1 cellular context compared by ENCODE assay signal in the genomic region with DNA sequence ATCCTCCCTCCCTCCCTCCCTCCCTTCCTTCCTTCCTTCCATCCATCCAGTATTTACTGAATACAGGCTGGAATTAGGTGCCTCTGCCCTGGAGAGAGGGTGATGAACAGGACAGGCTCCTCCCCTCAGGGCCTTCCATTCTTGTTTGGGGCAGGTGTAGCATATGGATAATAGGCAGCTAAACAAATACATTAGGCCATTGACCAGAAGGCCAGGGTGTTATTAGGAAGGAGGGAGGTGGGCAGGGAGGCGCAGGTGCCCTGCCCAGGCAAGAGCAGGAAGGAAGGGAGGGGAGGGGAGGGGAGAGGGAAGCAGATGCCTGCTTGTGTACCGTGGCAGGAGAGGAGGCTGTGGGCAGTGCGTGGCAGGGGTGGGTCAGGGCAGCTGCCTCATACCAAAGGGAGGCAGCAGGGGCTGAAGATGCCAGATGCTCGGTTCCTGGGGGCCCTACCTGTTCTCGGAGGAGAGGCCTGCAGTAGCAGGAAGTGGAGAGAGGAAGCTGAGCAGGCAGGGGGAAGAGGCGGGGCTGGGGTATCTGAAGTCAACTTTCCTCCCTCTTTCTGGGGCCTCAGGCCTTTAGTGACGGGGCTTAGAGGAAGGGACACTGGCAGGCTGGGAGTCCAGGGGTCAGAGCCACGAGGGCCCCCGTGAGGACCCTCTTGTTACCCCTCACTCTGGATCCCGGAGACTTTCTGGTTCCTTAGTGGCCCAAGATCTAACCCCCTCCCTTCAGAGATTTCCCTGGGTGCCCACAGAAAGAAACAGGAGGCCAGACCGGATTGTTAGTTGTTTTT.
TF ChIP-seq lines count a peak whose summit lies in the region.

A gene with protein sequence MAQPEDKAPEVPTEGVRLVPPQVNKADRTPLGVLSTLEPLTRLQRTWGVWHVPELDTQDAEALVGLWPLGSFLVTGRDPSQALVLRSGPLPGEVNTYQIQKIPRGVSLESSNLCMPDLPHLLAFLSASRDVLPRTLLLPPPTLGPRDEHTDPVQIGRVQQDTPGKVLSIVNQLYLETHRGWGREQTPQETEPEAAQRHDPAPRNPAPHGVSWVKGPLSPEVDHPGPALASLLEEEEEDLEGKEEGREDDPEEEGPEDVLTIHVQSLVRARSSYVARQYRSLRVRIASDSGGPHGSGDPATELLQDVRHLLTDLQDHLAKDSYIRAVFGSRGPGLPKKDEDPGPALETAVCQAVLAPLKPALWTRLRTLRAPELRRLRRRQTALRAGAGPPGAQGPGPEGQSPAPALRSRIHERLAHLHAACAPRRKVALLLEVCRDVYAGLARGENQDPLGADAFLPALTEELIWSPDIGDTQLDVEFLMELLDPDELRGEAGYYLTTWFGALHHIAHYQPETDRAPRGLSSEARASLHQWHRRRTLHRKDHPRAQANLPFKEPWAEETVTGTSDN (minus strand): TSS at position 495 of the 794 bp plus-strand sequence. CDS start 1,533 bp downstream, outside the sequence.

TF ChIP-seq in HEK293, 187 proteins besides CTCF, POLR2A, EP300 and RAD21 (continued from another document):
- TF ChIP-seq, protein P1, sequence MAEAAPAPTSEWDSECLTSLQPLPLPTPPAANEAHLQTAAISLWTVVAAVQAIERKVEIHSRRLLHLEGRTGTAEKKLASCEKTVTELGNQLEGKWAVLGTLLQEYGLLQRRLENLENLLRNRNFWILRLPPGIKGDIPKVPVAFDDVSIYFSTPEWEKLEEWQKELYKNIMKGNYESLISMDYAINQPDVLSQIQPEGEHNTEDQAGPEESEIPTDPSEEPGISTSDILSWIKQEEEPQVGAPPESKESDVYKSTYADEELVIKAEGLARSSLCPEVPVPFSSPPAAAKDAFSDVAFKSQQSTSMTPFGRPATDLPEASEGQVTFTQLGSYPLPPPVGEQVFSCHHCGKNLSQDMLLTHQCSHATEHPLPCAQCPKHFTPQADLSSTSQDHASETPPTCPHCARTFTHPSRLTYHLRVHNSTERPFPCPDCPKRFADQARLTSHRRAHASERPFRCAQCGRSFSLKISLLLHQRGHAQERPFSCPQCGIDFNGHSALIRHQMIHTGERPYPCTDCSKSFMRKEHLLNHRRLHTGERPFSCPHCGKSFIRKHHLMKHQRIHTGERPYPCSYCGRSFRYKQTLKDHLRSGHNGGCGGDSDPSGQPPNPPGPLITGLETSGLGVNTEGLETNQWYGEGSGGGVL (tag by site-specific recombination; IDR thresholded peaks at IDR 0.05): peak; percentile 93
- TF ChIP-seq ZNF2 (tag by site-specific recombination; IDR thresholded peaks at IDR 0.05) (no peak), ZNF426 (tag by site-specific recombination; IDR thresholded peaks at IDR 0.05) (no peak), ZNF112 (tag by site-specific recombination; IDR thresholded peaks at IDR 0.05) (no peak), ZNF548 (tag by site-specific recombination; IDR thresholded peaks at IDR 0.05) (no peak), ZNF292 (tag by site-specific recombination; IDR thresholded peaks at IDR 0.05; ENCODE audit: borderline replicate concordance, low read depth) (no peak), ZNF114 (tag by site-specific recombination; IDR thresholded peaks at IDR 0.05) (no peak)
- TF ChIP-seq, protein P2, sequence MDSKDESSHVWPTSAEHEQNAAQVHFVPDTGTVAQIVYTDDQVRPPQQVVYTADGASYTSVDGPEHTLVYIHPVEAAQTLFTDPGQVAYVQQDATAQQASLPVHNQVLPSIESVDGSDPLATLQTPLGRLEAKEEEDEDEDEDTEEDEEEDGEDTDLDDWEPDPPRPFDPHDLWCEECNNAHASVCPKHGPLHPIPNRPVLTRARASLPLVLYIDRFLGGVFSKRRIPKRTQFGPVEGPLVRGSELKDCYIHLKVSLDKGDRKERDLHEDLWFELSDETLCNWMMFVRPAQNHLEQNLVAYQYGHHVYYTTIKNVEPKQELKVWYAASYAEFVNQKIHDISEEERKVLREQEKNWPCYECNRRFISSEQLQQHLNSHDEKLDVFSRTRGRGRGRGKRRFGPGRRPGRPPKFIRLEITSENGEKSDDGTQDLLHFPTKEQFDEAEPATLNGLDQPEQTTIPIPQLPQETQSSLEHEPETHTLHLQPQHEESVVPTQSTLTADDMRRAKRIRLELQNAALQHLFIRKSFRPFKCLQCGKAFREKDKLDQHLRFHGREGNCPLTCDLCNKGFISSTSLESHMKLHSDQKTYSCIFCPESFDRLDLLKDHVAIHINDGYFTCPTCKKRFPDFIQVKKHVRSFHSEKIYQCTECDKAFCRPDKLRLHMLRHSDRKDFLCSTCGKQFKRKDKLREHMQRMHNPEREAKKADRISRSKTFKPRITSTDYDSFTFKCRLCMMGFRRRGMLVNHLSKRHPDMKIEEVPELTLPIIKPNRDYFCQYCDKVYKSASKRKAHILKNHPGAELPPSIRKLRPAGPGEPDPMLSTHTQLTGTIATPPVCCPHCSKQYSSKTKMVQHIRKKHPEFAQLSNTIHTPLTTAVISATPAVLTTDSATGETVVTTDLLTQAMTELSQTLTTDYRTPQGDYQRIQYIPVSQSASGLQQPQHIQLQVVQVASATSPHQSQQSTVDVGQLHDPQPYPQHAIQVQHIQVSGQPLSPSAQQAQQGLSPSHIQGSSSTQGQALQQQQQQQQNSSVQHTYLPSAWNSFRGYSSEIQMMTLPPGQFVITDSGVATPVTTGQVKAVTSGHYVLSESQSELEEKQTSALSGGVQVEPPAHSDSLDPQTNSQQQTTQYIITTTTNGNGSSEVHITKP (tag by site-specific recombination; IDR thresholded peaks at IDR 0.05): peak; percentile 81
TF ChIP-seq in HEK293: peak in this region for 30.
